In genomic region chr2:85008252-85008651, GRCh38 we compare ENCODE assay signal across 13 cellular contexts.
"Had no signal": no experiment of that assay in that cellular context is flagged by ENCODE, and none has a peak within 500 bp of the region (broad histone marks: within the 10 kb centered on the region; RNA-seq: fewer than 3 reads in every experiment).

No MANE protein-coding gene starts in this region.

- H3K27ac ChIP-seq: esophagus muscularis mucosa, hepatocyte, lower lobe of right lung had no signal

- H2AFZ ChIP-seq: hepatocyte had no signal

- H3K9me3 Mint-ChIP-seq: central memory CD8-positive, alpha-beta T cell; natural killer cell treated with Interleukin-12 subunit alpha and Interleukin-12 subunit beta and Interleukin-15 and Interleukin-18, amount 100 ng/mL, for 72 hours; T-helper 1 cell treated with Interleukin-12 subunit alpha and Interleukin-12 subunit beta and Interleukin-4 antibody, amounts not matched to agents 30 μg/mL and 1 μg/mL, for 36 hours had no signal

- H3K4me3 ChIP-seq: esophagus muscularis mucosa, hepatocyte, lower lobe of right lung had no signal

- H3K27me3 ChIP-seq: esophagus muscularis mucosa, hepatocyte had no signal

- DNase-seq: activated naive CD4-positive, alpha-beta T cell; aorta; cortex of kidney; effector CD4-positive, alpha-beta T cell; lower lobe of right lung; stimulated activated naive CD4-positive, alpha-beta T cell had no signal

- H3K27ac Mint-ChIP-seq: T-helper 1 cell treated with Interleukin-12 subunit alpha and Interleukin-12 subunit beta and Interleukin-4 antibody, amounts not matched to agents 30 μg/mL and 1 μg/mL, for 36 hours had no signal

- H3K27me3 Mint-ChIP-seq: central memory CD8-positive, alpha-beta T cell; natural killer cell treated with Interleukin-12 subunit alpha and Interleukin-12 subunit beta and Interleukin-15 and Interleukin-18, amount 100 ng/mL, for 72 hours had no signal

- H3K4me2 ChIP-seq: hepatocyte had no signal

- ATAC-seq: activated CD4-positive, CD25-positive, alpha-beta regulatory T cell treated with anti-CD3 and anti-CD28 coated beads, Interleukin-2, amount 50 U/mL, for 24 hours; lower lobe of right lung; natural killer cell treated with Interleukin-12 subunit alpha and Interleukin-12 subunit beta and Interleukin-15 and Interleukin-18, amount 100 ng/mL, for 72 hours; sciatic nerve had no signal

- H3K4me3 Mint-ChIP-seq: central memory CD8-positive, alpha-beta T cell; natural killer cell treated with Interleukin-12 subunit alpha and Interleukin-12 subunit beta and Interleukin-15 and Interleukin-18, amount 100 ng/mL, for 72 hours; T-helper 1 cell treated with Interleukin-12 subunit alpha and Interleukin-12 subunit beta and Interleukin-4 antibody, amounts not matched to agents 30 μg/mL and 1 μg/mL, for 36 hours had no signal

- H3K9me3 ChIP-seq: esophagus muscularis mucosa, lower lobe of right lung had no signal
